8 cellular contexts compared by ENCODE assay signal in the genomic region with DNA sequence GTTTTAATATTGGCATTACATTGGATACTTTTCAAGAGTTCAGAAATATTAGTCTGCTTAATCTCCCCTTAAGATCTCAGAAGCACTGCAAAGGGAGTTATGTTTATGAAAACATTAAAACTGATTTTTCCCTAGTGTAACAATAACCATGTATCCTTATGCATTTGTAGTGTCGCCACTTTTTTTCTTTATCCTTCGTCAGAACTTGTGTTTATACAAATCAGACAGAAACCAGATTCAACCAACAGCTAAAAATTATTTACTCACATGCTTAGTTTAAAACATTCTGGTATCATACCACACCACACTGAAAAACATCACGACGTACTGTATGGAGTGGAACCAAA. TPM values are rescaled to one million over a fixed set of nuclear protein-coding genes. Genes with fewer than 3 reads are reported as not detected.
DNase-seq lines count a peak whose midpoint lies in the region; ATAC-seq, FAIRE-seq and TF ChIP-seq lines count a peak whose summit lies in the region.

No MANE protein-coding gene starts in this region.

- H3K9ac ChIP-seq in skeletal muscle satellite cell (ENCODE audit: low read depth, low read length) = peak overlapping the region; percentile 95

- H3K36me3 ChIP-seq in GM23338 (ENCODE audit: insufficient read depth) (no peaks in the 10 kb centered on the region), WERI-Rb-1 (no peaks in the 10 kb centered on the region), skeletal muscle satellite cell (ENCODE audit: insufficient read depth, low read length) (no peaks in the 10 kb centered on the region)

- H3K9me3 Mint-ChIP-seq in GM23338 = no peaks in the 10 kb centered on the region; the same call in 1 of the 3 replicates

- peak overlapping the region; percentile 98 for H3K4me2 ChIP-seq in GM23338
- H3K4me2 ChIP-seq in skeletal muscle satellite cell (ENCODE audit: low read length) = peak overlapping the region; percentile 96

- H3K9me3 ChIP-seq in WERI-Rb-1 (ENCODE audit: severe bottlenecking) (no peaks in the 10 kb centered on the region), skeletal muscle satellite cell (replicated peaks; ENCODE audit: low read length) (no peaks in the 10 kb centered on the region)

- no peak overlapping the region for H2AFZ ChIP-seq in GM23338

- DNase-seq in GM23338 (ENCODE audit: low spot score) (no peak), WERI-Rb-1 (no peak), foreskin fibroblast (no peak), H54 (ENCODE audit: insufficient read length, low spot score) (no peak), NCI-H82 (lab: John Stamatoyannopoulos, UW) (no peak)

- 0 out of 2 replicates have a peak, but pooled peaks cover 7% of the 10 kb centered on the region for H3F3A ChIP-seq in GM23338 (replicated peaks; ENCODE audit: low read depth)

- H3K27ac ChIP-seq in GM23338 (ENCODE audit: low read depth) (no peak overlapping the region), WERI-Rb-1 (no peak overlapping the region)

- H3K9me2 ChIP-seq in GM23338 (ENCODE audit: insufficient read depth) = no peaks in the 10 kb centered on the region

- H3K36me3 Mint-ChIP-seq in GM23338 (ENCODE audit: low read depth) = no peaks in the 10 kb centered on the region; the same call in 2 of the 3 replicates

- peaks cover 53% of the 10 kb centered on the region for H3K27me3 Mint-ChIP-seq in GM23338 (ENCODE audit: insufficient read depth, low read depth, poor library complexity)

- peaks cover 51% of the 10 kb centered on the region for H3K4me1 Mint-ChIP-seq in GM23338

- TF ChIP-seq POLR2A in H54 (IDR thresholded peaks at IDR 0.05; ENCODE audit: low read depth, low read length) = no peak

- TF ChIP-seq CTCF in GM23338 (conservative IDR thresholded peaks at IDR 0.05; ENCODE audit: low read depth in 2 of 2) (no peak), WERI-Rb-1 (IDR thresholded peaks at IDR 0.05; ENCODE audit: low read depth, low read length) (no peak), foreskin fibroblast (IDR thresholded peaks at IDR 0.05; ENCODE audit: low read depth, low read length) (no peak)

- peak overlapping the region; percentile 87 for H3K4me3 Mint-ChIP-seq in GM23338

- H3K4me1 ChIP-seq in GM23338 (ENCODE audit: insufficient read depth) = peaks cover 34% of the 10 kb centered on the region
- H3K4me1 ChIP-seq in skeletal muscle satellite cell (ENCODE audit: control insufficient read depth, insufficient read depth, low read length) = peaks cover 45% of the 10 kb centered on the region

- ATAC-seq in GM23338 (no peak), GM21526 (IDR thresholded peaks at IDR 0.05; ENCODE audit: low FRiP score, unreplicated experiment) (no peak), HG03097 (IDR thresholded peaks at IDR 0.05; ENCODE audit: low FRiP score, unreplicated experiment) (no peak)

- H3K27ac Mint-ChIP-seq in GM23338 = no peak overlapping the region

- no peak for FAIRE-seq in H54 (lab: Jason Lieb, UNC)

- H3K27me3 ChIP-seq in GM23338 (ENCODE audit: insufficient read depth) (peaks cover 68% of the 10 kb centered on the region), WERI-Rb-1 (ENCODE audit: insufficient read depth, low read depth, severe bottlenecking) (peaks cover 30% of the 10 kb centered on the region), skeletal muscle satellite cell (ENCODE audit: control insufficient read depth, insufficient read depth, low read length) (peaks cover 28% of the 10 kb centered on the region)

- H4K20me1 ChIP-seq in GM23338 (replicated peaks; ENCODE audit: insufficient read depth) = no peaks in the 10 kb centered on the region

- no peaks in the 10 kb centered on the region for H3K79me2 ChIP-seq in GM23338 (replicated peaks; ENCODE audit: insufficient read depth)

- H3K4me3 ChIP-seq in GM23338 = peak overlapping the region; percentile 87
- H3K4me3 ChIP-seq in WERI-Rb-1 (ENCODE audit: low read depth, low read length) = peak overlapping the region; percentile 72
- H3K4me3 ChIP-seq in foreskin fibroblast (ENCODE audit: low read depth in 1 of 2, low read length in 2 of 2) = peak overlapping the region; percentile 81 to 91
- peak overlapping the region; percentile 90 for H3K4me3 ChIP-seq in skeletal muscle satellite cell (ENCODE audit: low read length)

TF ChIP-seq in GM23338, 12 proteins besides CTCF, POLR2A, EP300 and RAD21:
- no peak for TF ChIP-seq JUNB (IDR thresholded peaks at IDR 0.05; ENCODE audit: unreplicated experiment)
- TF ChIP-seq ZNF331 (CRISPR knock-in tag; IDR thresholded peaks at IDR 0.05; ENCODE audit: low read depth) = no peak
- no peak for TF ChIP-seq POLR2AphosphoS5 (IDR thresholded peaks at IDR 0.05; ENCODE audit: low read depth)
- TF ChIP-seq NANOG (IDR thresholded peaks at IDR 0.05; ENCODE audit: borderline replicate concordance) = no peak
- no peak for TF ChIP-seq EZH2phosphoT487 (IDR thresholded peaks at IDR 0.05; ENCODE audit: unreplicated experiment)
- no peak for TF ChIP-seq CREB1 (CRISPR knock-in tag; IDR thresholded peaks at IDR 0.05; ENCODE audit: low read depth)

RNA-seq across cellular contexts. Expression of a gene that starts 1.3 kb away (rescaled TPM):
- total RNA-seq in GM23338 (2014; rRNA removed; shearing (Covaris generic)) = 4.2 and 4.5 TPM in 2 replicates
- 0.99 and 1.1 TPM in 2 replicates for polyA plus RNA-seq in GM23338 (2016; fragmentation: Nextera tagmentation; extraction: Ambion mirVana)
- 72.5 and 78.6 TPM in 2 replicates for total RNA-seq in skeletal muscle satellite cell (2012; rRNA removed)
